Comparison of ENCODE assay signal across 8 cellular contexts in the genomic region with DNA sequence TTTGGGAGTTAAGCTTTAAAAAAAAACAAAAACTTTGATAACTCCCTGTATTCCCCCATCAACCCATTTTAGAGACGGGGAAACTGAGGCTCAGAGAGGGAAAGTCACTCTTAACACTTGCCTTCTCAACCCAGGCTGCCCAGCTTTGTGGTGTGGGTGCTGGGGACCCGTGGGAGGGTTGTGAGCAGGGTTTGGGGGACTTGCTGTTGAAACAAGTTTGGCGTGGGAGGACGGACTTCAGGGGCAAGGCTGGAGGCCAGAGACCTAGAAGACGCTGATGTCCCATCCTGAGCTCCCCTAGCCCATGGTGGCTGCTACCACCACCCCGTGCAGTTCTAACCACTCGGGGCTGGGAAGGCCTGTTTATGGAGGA. TPM values are rescaled to one million over a fixed set of nuclear protein-coding genes. Genes with fewer than 3 reads are reported as not detected.
DNase-seq lines count a peak whose midpoint lies in the region; ATAC-seq and TF ChIP-seq lines count a peak whose summit lies in the region.

No MANE protein-coding gene starts in this region.

- H3K36me3 ChIP-seq in KMS-11 (ENCODE audit: insufficient read depth) (no peaks in the 10 kb centered on the region), mammary epithelial cell (ENCODE audit: insufficient read depth, low read length) (no peaks in the 10 kb centered on the region), neural cell (ENCODE audit: insufficient read depth, low read length) (no peaks in the 10 kb centered on the region)

- H3K4me3 ChIP-seq in AG04449 (ENCODE audit: low read depth, low read length), result peak overlapping the region; percentile 44
- no peak overlapping the region for H3K4me3 ChIP-seq in KMS-11 (IDR thresholded peaks at IDR 0.05; ENCODE audit: insufficient read depth, low read depth, low read length)
- peak overlapping the region in 1 of 3 experiments; percentile 20 for H3K4me3 ChIP-seq in mammary epithelial cell (replicated peaks in 1 of 3; ENCODE audit: insufficient read depth in 1 of 3, low read depth in 2 of 3, low read length in 3 of 3)
- peak overlapping the region; percentile 78 for H3K4me3 ChIP-seq in neural cell (ENCODE audit: low read length)

- no TSS peak for BruUV-seq in mammary epithelial cell (replicated peaks; lab: Mats Ljungman, UMichigan)

- in situ Hi-C loops in mammary epithelial cell (cut with MboI; ENCODE audit: low sequenced_read_pairs in 2 of 2), result no loop called here

- no peaks in the 10 kb centered on the region for H3K9me2 ChIP-seq in neural cell (ENCODE audit: insufficient read depth, low read length)

- H3K9ac ChIP-seq in KMS-11 (no peak overlapping the region), mammary epithelial cell (ENCODE audit: insufficient read depth, low read length) (no peak overlapping the region), neural cell (ENCODE audit: low read length) (no peak overlapping the region)

- peaks cover 11% of the 10 kb centered on the region for H3K4me1 ChIP-seq in KMS-11 (ENCODE audit: low read depth, poor library complexity, severe bottlenecking)
- peaks cover 13% of the 10 kb centered on the region for H3K4me1 ChIP-seq in mammary epithelial cell (ENCODE audit: insufficient read depth, low read length)

- H2AFZ ChIP-seq in KMS-11 (ENCODE audit: low read depth), result peak overlapping the region; percentile 39; the same call in 1 of the 2 replicates
- peak overlapping the region; percentile 83 for H2AFZ ChIP-seq in mammary epithelial cell (ENCODE audit: low read depth, low read length)
- no peak overlapping the region for H2AFZ ChIP-seq in neural cell (ENCODE audit: low read depth, low read length)

- POLR2A ChIA-PET in AG04449 (lab: Yijun Ruan, JAX), result no interaction called here

- H3F3A ChIP-seq in neural cell (ENCODE audit: insufficient read depth, low read length, poor library complexity, severe bottlenecking), result no peaks in the 10 kb centered on the region

- no peak for DNase-seq in AG04449 (ENCODE audit: low read depth, low spot score)
- no peak for DNase-seq in mammary epithelial cell
- no peak for DNase-seq in pons (ENCODE audit: low spot score)
- no peak for DNase-seq in NCI-H748 (lab: John Stamatoyannopoulos, UW; ENCODE audit: unreplicated experiment)

- TF ChIP-seq CTCF in AG04449 (IDR thresholded peaks at IDR 0.05; ENCODE audit: insufficient read depth, low read length, missing control alignments) (no peak), KMS-11 (conservative IDR thresholded peaks at IDR 0.05; ENCODE audit: low read depth, low read length) (no peak), mammary epithelial cell (conservative IDR thresholded peaks at IDR 0.05 in 1 of 2, IDR thresholded peaks at IDR 0.05 in 1 of 2; ENCODE audit: extremely low read depth in 1 of 2, insufficient read depth in 1 of 2, low read depth in 1 of 2, low read length in 2 of 2) (no peak), neural cell (IDR thresholded peaks at IDR 0.05; ENCODE audit: poor library complexity, severe bottlenecking) (no peak)

- no peaks in the 10 kb centered on the region for H4K20me1 ChIP-seq in KMS-11 (ENCODE audit: insufficient read depth)
- no peaks in the 10 kb centered on the region for H4K20me1 ChIP-seq in mammary epithelial cell (ENCODE audit: insufficient read depth, low read length)
- H4K20me1 ChIP-seq in neural cell (ENCODE audit: insufficient read depth), result no peaks in the 10 kb centered on the region

- H3K9me3 ChIP-seq in mammary epithelial cell (replicated peaks; ENCODE audit: insufficient read depth, low read length) (no peaks in the 10 kb centered on the region), neural cell (ENCODE audit: low read length) (no peaks in the 10 kb centered on the region)

- TF ChIP-seq RAD21 in neural cell (conservative IDR thresholded peaks at IDR 0.05), result no peak

- H3K4me2 ChIP-seq in KMS-11, result peak overlapping the region; percentile 21; the same call in 1 of the 2 replicates
- H3K4me2 ChIP-seq in mammary epithelial cell (ENCODE audit: insufficient read depth, low read depth, low read length), result peak overlapping the region; percentile 94
- H3K4me2 ChIP-seq in neural cell (ENCODE audit: low read length), result no peak overlapping the region

- H3K79me2 ChIP-seq in KMS-11 (ENCODE audit: insufficient read depth, low read depth), result peaks cover 28% of the 10 kb centered on the region
- H3K79me2 ChIP-seq in mammary epithelial cell (ENCODE audit: insufficient read depth, low read length), result peaks cover 33% of the 10 kb centered on the region
- peaks cover 11% of the 10 kb centered on the region for H3K79me2 ChIP-seq in neural cell (replicated peaks; ENCODE audit: insufficient read depth, low read length)

- 66% methylated on average over 6 of the region's 7 CpGs for WGBS in mammary epithelial cell (ENCODE audit: low coverage, missing lambda C conversion rate)

- no peak overlapping the region for H3K27ac ChIP-seq in KMS-11
- H3K27ac ChIP-seq in mammary epithelial cell (ENCODE audit: insufficient read depth, low read depth, low read length), result no peak overlapping the region
- no peak overlapping the region for H3K27ac ChIP-seq in neural cell (ENCODE audit: low read length)

- intact Hi-C loops in mammary epithelial cell (cut with micrococcal nuclease), result loop anchor here (2.0 to 10.0 kb wide), 3 partner anchors 55 to 323 kb away; partner anchors contain the start of genes HMG20B and PIP5K1C

- ATAC-seq in GM18511 (IDR thresholded peaks at IDR 0.05; ENCODE audit: unreplicated experiment) (no peak), GM18502 (IDR thresholded peaks at IDR 0.05; ENCODE audit: poor library complexity, unreplicated experiment) (no peak)

- dilution Hi-C loops in mammary epithelial cell (cut with HindIII; ENCODE audit: low sequenced_read_pairs), result no loop called here

- no peaks in the 10 kb centered on the region for H3K27me3 ChIP-seq in KMS-11 (ENCODE audit: insufficient read depth, low read depth)
- H3K27me3 ChIP-seq in mammary epithelial cell (ENCODE audit: insufficient read depth, low read length), result no peaks in the 10 kb centered on the region
- no peaks in the 10 kb centered on the region for H3K27me3 ChIP-seq in neural cell (ENCODE audit: insufficient read depth, low read depth, low read length)

- no peak for TF ChIP-seq EP300 in neural cell (conservative IDR thresholded peaks at IDR 0.05; ENCODE audit: poor library complexity, severe bottlenecking)

- CTCF ChIA-PET in AG04449 (lab: Yijun Ruan, JAX) (interaction anchor here (0.9 to 1.2 kb wide), 2 partner anchors 9 to 19 kb away, joined by 3 read pairs; no protein-coding TSS in a partner anchor), mammary epithelial cell (lab: Charles Lee; ENCODE audit: low non-redundant PET) (no interaction called here)

TF ChIP-seq in neural cell, 6 proteins besides CTCF, POLR2A, EP300 and RAD21:
- TF ChIP-seq, protein P1, sequence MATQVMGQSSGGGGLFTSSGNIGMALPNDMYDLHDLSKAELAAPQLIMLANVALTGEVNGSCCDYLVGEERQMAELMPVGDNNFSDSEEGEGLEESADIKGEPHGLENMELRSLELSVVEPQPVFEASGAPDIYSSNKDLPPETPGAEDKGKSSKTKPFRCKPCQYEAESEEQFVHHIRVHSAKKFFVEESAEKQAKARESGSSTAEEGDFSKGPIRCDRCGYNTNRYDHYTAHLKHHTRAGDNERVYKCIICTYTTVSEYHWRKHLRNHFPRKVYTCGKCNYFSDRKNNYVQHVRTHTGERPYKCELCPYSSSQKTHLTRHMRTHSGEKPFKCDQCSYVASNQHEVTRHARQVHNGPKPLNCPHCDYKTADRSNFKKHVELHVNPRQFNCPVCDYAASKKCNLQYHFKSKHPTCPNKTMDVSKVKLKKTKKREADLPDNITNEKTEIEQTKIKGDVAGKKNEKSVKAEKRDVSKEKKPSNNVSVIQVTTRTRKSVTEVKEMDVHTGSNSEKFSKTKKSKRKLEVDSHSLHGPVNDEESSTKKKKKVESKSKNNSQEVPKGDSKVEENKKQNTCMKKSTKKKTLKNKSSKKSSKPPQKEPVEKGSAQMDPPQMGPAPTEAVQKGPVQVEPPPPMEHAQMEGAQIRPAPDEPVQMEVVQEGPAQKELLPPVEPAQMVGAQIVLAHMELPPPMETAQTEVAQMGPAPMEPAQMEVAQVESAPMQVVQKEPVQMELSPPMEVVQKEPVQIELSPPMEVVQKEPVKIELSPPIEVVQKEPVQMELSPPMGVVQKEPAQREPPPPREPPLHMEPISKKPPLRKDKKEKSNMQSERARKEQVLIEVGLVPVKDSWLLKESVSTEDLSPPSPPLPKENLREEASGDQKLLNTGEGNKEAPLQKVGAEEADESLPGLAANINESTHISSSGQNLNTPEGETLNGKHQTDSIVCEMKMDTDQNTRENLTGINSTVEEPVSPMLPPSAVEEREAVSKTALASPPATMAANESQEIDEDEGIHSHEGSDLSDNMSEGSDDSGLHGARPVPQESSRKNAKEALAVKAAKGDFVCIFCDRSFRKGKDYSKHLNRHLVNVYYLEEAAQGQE (IDR thresholded peaks at IDR 0.05; ENCODE audit: borderline replicate concordance), result no peak
- TF ChIP-seq TAF1 (IDR thresholded peaks at IDR 0.05; ENCODE audit: low read depth) (no peak), POLR2AphosphoS5 (IDR thresholded peaks at IDR 0.05) (no peak), SMC3 (conservative IDR thresholded peaks at IDR 0.05; ENCODE audit: poor library complexity) (no peak), EZH2 (IDR thresholded peaks at IDR 0.05; ENCODE audit: borderline replicate concordance, insufficient read depth, low read length, poor library complexity, severe bottlenecking) (no peak), MXI1 (conservative IDR thresholded peaks at IDR 0.05; ENCODE audit: poor library complexity, severe bottlenecking) (no peak)

RNA-seq across cellular contexts. Expression of gene CACTIN, which starts 0.7 kb away (rescaled TPM):
- total RNA-seq in mammary epithelial cell, result 10 to 100 TPM; 16.0 to 26.5 TPM
- polyA plus RNA-seq in mammary epithelial cell (14.4 TPM), neural cell (21.4 and 26.6 TPM in 2 replicates)
- polyA minus RNA-seq in mammary epithelial cell (11.2 TPM), neural cell (28.5 and 33.8 TPM in 2 replicates)

RNA-seq across cellular contexts. Expression of gene TBXA2R, which starts 20.7 kb away (rescaled TPM):
- total RNA-seq in mammary epithelial cell, result under 1 TPM in 1 of 2 donors, not detected in 1; 0.17 TPM
- polyA plus RNA-seq in mammary epithelial cell (0.07 TPM), neural cell (not detected in 2 replicates)
- polyA minus RNA-seq in mammary epithelial cell (not detected), neural cell (not detected in 2 replicates)

RNA-seq across cellular contexts. Expression of gene GIPC3, which starts 42.1 kb away (rescaled TPM):
- not detected for total RNA-seq in mammary epithelial cell
- 0.01 TPM for polyA plus RNA-seq in mammary epithelial cell
- polyA minus RNA-seq in mammary epithelial cell, result not detected
- polyA plus RNA-seq in neural cell, result not detected in 2 replicates
- not detected in 2 replicates for polyA minus RNA-seq in neural cell

RNA-seq across cellular contexts. Expression of gene HMG20B, which starts 54.6 kb away (rescaled TPM):
- total RNA-seq in mammary epithelial cell, result 100 to 1,000 TPM in 1 of 2 donors, 10 to 100 TPM in 1; 95.7 to 162 TPM
- 51.6 TPM for polyA plus RNA-seq in mammary epithelial cell
- 13.5 TPM for polyA minus RNA-seq in mammary epithelial cell
- 17.3 and 22.6 TPM in 2 replicates for polyA plus RNA-seq in neural cell
- polyA minus RNA-seq in neural cell, result 7.5 and 9.8 TPM in 2 replicates
